8 cellular contexts compared by ENCODE assay signal in the genomic region with DNA sequence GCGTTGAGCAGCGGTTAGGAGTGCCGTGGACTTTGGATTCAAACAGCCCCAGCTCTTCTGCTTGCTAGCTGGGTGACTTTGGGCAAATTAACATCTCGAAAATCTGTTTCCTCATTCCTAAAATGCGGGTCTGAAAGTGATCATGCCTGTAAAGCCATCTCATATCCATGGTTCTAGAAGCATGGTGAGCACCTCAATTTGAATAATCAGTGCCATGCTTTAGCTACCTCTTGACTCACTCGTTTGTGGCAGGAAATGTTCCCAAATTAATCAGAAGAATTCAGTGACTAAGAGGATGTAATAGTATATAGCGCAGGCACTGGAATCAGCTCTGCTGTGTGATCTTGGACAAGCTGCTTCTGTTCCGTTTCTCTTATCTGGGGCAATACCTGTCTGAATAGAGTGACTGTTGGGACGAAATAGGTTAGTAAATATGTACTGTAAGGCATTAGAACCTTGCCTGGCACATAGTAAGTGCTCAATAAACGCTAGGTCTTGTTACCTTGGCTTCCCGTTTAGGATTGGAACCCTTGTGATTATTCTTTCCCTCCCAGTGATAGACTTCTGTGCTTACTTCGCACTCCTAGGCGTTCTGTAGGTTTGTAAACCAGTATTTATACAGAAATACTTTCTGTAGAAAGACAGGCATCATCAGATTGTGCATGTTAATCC. TPM values are rescaled to one million over a fixed set of nuclear protein-coding genes. Genes with fewer than 3 reads are reported as not detected.
DNase-seq lines count a peak whose midpoint lies in the region; ATAC-seq and TF ChIP-seq lines count a peak whose summit lies in the region.

No MANE protein-coding gene starts in this region.

- peaks cover 0 to 10% of the 10 kb centered on the region in 2 donors for H3K4me1 ChIP-seq in lung (ENCODE audit: control insufficient read depth in 2 of 2, insufficient read depth in 2 of 2, low read length in 2 of 2)
- H3K4me1 ChIP-seq in upper lobe of left lung: peaks cover 4 to 31% (median 15%) of the 10 kb centered on the region in 4 donors

- H3K36me3 ChIP-seq in MG63 (no peaks in the 10 kb centered on the region), lung (ENCODE audit: control insufficient read depth in 2 of 2, insufficient read depth in 2 of 2, low read length in 2 of 2) (peaks cover 0 to 2% of the 10 kb centered on the region in 2 donors), upper lobe of left lung (no peaks in the 10 kb centered on the region)

- DNase-seq in EH (ENCODE audit: low read depth) (peak; percentile 88), MG63 (peak; percentile 8), cardiac fibroblast (ENCODE audit: low read depth in 2 of 2) (peak; percentile 67 to 88), lung (ENCODE audit: low spot score) (no peak), upper lobe of left lung (no peak), GDM1 (lab: John Stamatoyannopoulos, UW) (no peak), DMS79 (lab: John Stamatoyannopoulos, UW) (no peak), COLO668 (lab: John Stamatoyannopoulos, UW; ENCODE audit: unreplicated experiment) (no peak)

- 31 to 40% methylated on average over 13 of the region's 13 CpGs for WGBS in lung, 2 donors
- WGBS in upper lobe of left lung, 2 donors: 29 to 32% methylated on average over 13 of the region's 13 CpGs

- H3K27me3 ChIP-seq in MG63: no peaks in the 10 kb centered on the region
- no peaks in the 10 kb centered on the region for H3K27me3 ChIP-seq in lung (ENCODE audit: control insufficient read depth, insufficient read depth)
- H3K27me3 ChIP-seq in upper lobe of left lung: no peaks in the 10 kb centered on the region

- TF ChIP-seq EP300 in upper lobe of left lung (IDR thresholded peaks at IDR 0.05): no peak

- TF ChIP-seq CTCF in cardiac fibroblast (IDR thresholded peaks at IDR 0.05; ENCODE audit: low read depth, low read length): no peak
- no peak for TF ChIP-seq CTCF in lung (IDR thresholded peaks at IDR 0.05; ENCODE audit: control extremely low read depth, extremely low read depth)
- TF ChIP-seq CTCF in upper lobe of left lung (IDR thresholded peaks at IDR 0.05): no peak

- no peak for TF ChIP-seq POLR2A in upper lobe of left lung (IDR thresholded peaks at IDR 0.05)

- no peaks in the 10 kb centered on the region for H3K9me3 ChIP-seq in MG63
- H3K9me3 ChIP-seq in lung (ENCODE audit: control insufficient read depth in 2 of 2, insufficient read depth in 1 of 2, low read length in 1 of 2): no peaks in the 10 kb centered on the region
- H3K9me3 ChIP-seq in upper lobe of left lung: no peaks in the 10 kb centered on the region

- peak overlapping the region; percentile 68 to 97 for H3K27ac ChIP-seq in lung (ENCODE audit: low read depth in 1 of 2, low read length in 1 of 2)
- peak overlapping the region; percentile 79 to 85 (median 82) for H3K27ac ChIP-seq in upper lobe of left lung

- peak overlapping the region; percentile 69 for H3K4me3 ChIP-seq in MG63
- peak overlapping the region; percentile 70 for H3K4me3 ChIP-seq in cardiac fibroblast (replicated peaks in 1 of 2; ENCODE audit: low read depth in 2 of 2, low read length in 2 of 2)
- peak overlapping the region; percentile 81 for H3K4me3 ChIP-seq in lung
- H3K4me3 ChIP-seq in upper lobe of left lung: peak overlapping the region; percentile 69 to 87 (median 83)

- ATAC-seq in lung (ENCODE audit: insufficient read depth, low FRiP score) (peak; percentile 16), upper lobe of left lung (ENCODE audit: low FRiP score in 2 of 2) (peak; percentile 20 to 39)

RNA-seq across cellular contexts. Expression of a gene that starts 0.8 kb away (rescaled TPM):
- total RNA-seq in MG63 (2014; rRNA removed; shearing (Covaris generic); ENCODE audit: low replicate concordance): 2.1 and 20.1 TPM in 2 replicates
- total RNA-seq in lung (10 to 100 TPM in 1 of 2 donors, 1 to 10 TPM in 1; 9.7 to 26.0 TPM), upper lobe of left lung (10 to 100 TPM; 25.1 to 58.2 (median 28.8) TPM)
- 10 to 100 TPM; 17.0 to 17.3 TPM for polyA plus RNA-seq in lung

RNA-seq across cellular contexts. Expression of a gene that starts 32.4 kb away (rescaled TPM):
- 102 and 192 TPM in 2 replicates for total RNA-seq in MG63 (2014; rRNA removed; shearing (Covaris generic); ENCODE audit: low replicate concordance)
- total RNA-seq in lung (100 to 1,000 TPM; 186 to 215 TPM), upper lobe of left lung (100 to 1,000 TPM; 182 to 492 (median 236) TPM)
- 100 to 1,000 TPM; 146 to 644 TPM for polyA plus RNA-seq in lung

RNA-seq across cellular contexts. Expression of a gene that starts 53.0 kb away (rescaled TPM):
- total RNA-seq in MG63 (2014; rRNA removed; shearing (Covaris generic); ENCODE audit: low replicate concordance): not detected in 2 replicates
- 10 to 100 TPM; 13.4 to 22.9 TPM for total RNA-seq in lung
- polyA plus RNA-seq in lung: 10 to 100 TPM; 12.0 to 54.5 TPM
- 10 to 100 TPM; 16.5 to 54.5 (median 30.6) TPM for total RNA-seq in upper lobe of left lung

RNA-seq across cellular contexts. Expression of a gene that starts 53.1 kb away (rescaled TPM):
- 0.74 and 2.7 TPM in 2 replicates for total RNA-seq in MG63 (2014; rRNA removed; shearing (Covaris generic); ENCODE audit: low replicate concordance)
- total RNA-seq in lung (10 to 100 TPM in 1 of 2 donors, 1 to 10 TPM in 1; 9.1 to 16.1 TPM), upper lobe of left lung (10 to 100 TPM in 4 of 6 donors, 1 to 10 TPM in 2; 6.8 to 28.3 (median 12.9) TPM)
- polyA plus RNA-seq in lung: 1 to 10 TPM; 3.0 to 9.4 TPM

Comparison
In these comparisons a context has a peak if more than half of its experiments do, and no peak if none do; other contexts are left out.
1. DNase-seq: peak in EH (single experiment), MG63 (single experiment) and cardiac fibroblast (2 of 2); none in lung (single experiment), upper lobe of left lung (0 of 2), GDM1 (single experiment), DMS79 (single experiment) and COLO668 (single experiment).
2. RNA of a gene that starts 53.0 kb away (total RNA-seq): 16.5 to 54.5 TPM in upper lobe of left lung and 13.4 to 22.9 TPM in lung; not detected in MG63; every median in the first group is over 10 times any median in the second.
3. Peak in every context shown above with its lines, with median percentiles within 50 percentile points of each other: H3K4me3 ChIP-seq.